14 cellular contexts compared by ENCODE assay signal in the genomic region with DNA sequence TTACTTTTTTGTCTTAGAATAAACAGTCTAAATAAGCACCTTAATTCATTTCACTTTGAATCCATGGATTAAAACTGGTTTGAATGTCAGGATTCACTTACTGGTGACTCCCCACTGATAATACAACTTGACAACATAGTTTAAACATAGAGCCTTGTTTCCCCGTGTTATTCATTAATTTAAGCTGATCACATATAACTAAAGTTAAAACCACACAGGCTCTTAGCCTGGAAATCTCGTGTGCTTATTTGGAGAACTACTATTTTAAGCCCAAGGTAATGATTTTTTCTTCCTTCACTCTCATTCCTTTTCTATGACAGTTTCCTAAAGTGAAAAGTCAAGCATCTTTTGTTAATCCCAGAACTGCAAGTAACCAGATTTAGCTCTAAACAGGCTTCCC.
"Had no signal": no experiment of that assay in that cellular context is flagged by ENCODE, and none has a peak within 500 bp of the region (broad histone marks: within the 10 kb centered on the region; RNA-seq: fewer than 3 reads in every experiment).

No MANE protein-coding gene starts in this region.

- H3K27me3 Mint-ChIP-seq: activated CD4-positive, alpha-beta T cell treated with anti-CD3 and anti-CD28 coated beads for 36 hours; memory B cell; stimulated activated memory B cell treated with anti-CD40 and anti-IgM and Interleukin-4, amounts not matched to agents 10 μg/mL and 1 μg/mL and 100 μg/mL, for 72 hours had no signal

- H3K27me3 ChIP-seq: brain microvascular endothelial cell, right atrium auricular region had no signal

- H3K36me3 ChIP-seq: brain microvascular endothelial cell, left ventricle myocardium inferior, right atrium auricular region had no signal

- H3K4me3 Mint-ChIP-seq: activated CD4-positive, alpha-beta T cell treated with anti-CD3 and anti-CD28 coated beads for 36 hours; activated CD8-positive, alpha-beta T cell treated with anti-CD3 and anti-CD28 coated beads, Interleukin-2, amount 10 ng/mL, durations not matched to agents 7 days and 5 days; memory B cell; stimulated activated memory B cell treated with anti-CD40 and anti-IgM and Interleukin-4, amounts not matched to agents 10 μg/mL and 1 μg/mL and 100 μg/mL, for 72 hours had no signal

- H3K9me3 ChIP-seq: left ventricle myocardium inferior, right atrium auricular region had no signal

- H3K27ac ChIP-seq: brain microvascular endothelial cell, left ventricle myocardium inferior, right atrium auricular region had no signal

- ATAC-seq: activated CD4-positive, alpha-beta T cell treated with anti-CD3 and anti-CD28 coated beads for 36 hours; activated CD8-positive, alpha-beta T cell treated with anti-CD3 and anti-CD28 coated beads, Interleukin-2, amount 10 ng/mL, durations not matched to agents 7 days and 5 days; stimulated activated memory B cell treated with anti-CD40 and anti-IgM and Interleukin-4, amounts not matched to agents 10 μg/mL and 1 μg/mL and 100 μg/mL, for 72 hours had no signal

- H3K9me3 Mint-ChIP-seq: memory B cell; stimulated activated memory B cell treated with anti-CD40 and anti-IgM and Interleukin-4, amounts not matched to agents 10 μg/mL and 1 μg/mL and 100 μg/mL, for 72 hours had no signal

- DNase-seq: activated CD4-positive, alpha-beta T cell treated with anti-CD3 and anti-CD28 coated beads for 36 hours; activated CD8-positive, alpha-beta memory T cell treated with anti-CD3 and anti-CD28 coated beads, Interleukin-2, amount 50 U/mL, for 48 hours; activated CD8-positive, alpha-beta T cell treated with anti-CD3 and anti-CD28 coated beads, Interleukin-2, amount 10 ng/mL, durations not matched to agents 7 days and 5 days; activated naive CD4-positive, alpha-beta T cell; brain microvascular endothelial cell; islet precursor cell; left ventricle myocardium inferior; posterior cingulate gyrus; T-helper 9 cell; trophoblast cell had no signal

- H3K27ac Mint-ChIP-seq: activated CD4-positive, alpha-beta T cell treated with anti-CD3 and anti-CD28 coated beads for 36 hours; activated CD8-positive, alpha-beta T cell treated with anti-CD3 and anti-CD28 coated beads, Interleukin-2, amount 10 ng/mL, durations not matched to agents 7 days and 5 days; memory B cell; stimulated activated memory B cell treated with anti-CD40 and anti-IgM and Interleukin-4, amounts not matched to agents 10 μg/mL and 1 μg/mL and 100 μg/mL, for 72 hours had no signal

- H3K4me3 ChIP-seq: left ventricle myocardium inferior, right atrium auricular region, smooth muscle cell had no signal
